Comparison of ENCODE assay signal across 20 cellular contexts in the genomic region with DNA sequence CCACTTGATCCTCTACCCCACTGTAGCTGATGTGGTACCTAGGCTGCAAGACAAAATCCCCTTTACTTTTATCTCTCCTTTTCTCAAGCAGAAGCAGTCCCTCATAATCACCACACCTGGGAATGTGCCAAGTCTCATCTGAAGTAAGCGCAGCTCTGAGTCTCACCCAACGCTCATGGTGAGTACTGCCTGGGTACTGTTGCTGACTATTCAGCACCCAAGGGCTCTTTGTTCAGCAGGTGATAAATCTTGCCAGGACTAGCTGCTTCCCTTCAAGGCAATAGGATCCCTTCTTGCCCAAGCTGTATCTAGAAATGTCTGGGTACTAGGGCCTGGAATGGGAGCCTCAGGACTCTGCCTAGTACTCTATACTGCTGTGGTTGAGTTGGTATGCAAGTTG.
"Had no signal": no experiment of that assay in that cellular context is flagged by ENCODE, and none has a peak within 500 bp of the region (broad histone marks: within the 10 kb centered on the region; RNA-seq: fewer than 3 reads in every experiment).

No MANE protein-coding gene starts in this region.

- H3K9me3 ChIP-seq: gastrocnemius medialis, transverse colon, vagina had no signal

- H3K36me3 Mint-ChIP-seq: naive thymus-derived CD4-positive, alpha-beta T cell; neural progenitor cell; stimulated activated naive B cell treated with anti-CD40 and anti-IgM and Interleukin-4, amounts not matched to agents 10 μg/mL and 1 μg/mL and 100 μg/mL, for 72 hours had no signal

- H3K4me1 Mint-ChIP-seq: nephron, neural progenitor cell had no signal

- H3K9me3 Mint-ChIP-seq: effector memory CD8-positive, alpha-beta T cell; naive thymus-derived CD4-positive, alpha-beta T cell; nephron; neural progenitor cell; stimulated activated naive B cell treated with anti-CD40 and anti-IgM and Interleukin-4, amounts not matched to agents 10 μg/mL and 1 μg/mL and 100 μg/mL, for 72 hours; stimulated activated naive CD8-positive, alpha-beta T cell treated with anti-CD3 and anti-CD28 coated beads, Interleukin-15, Interleukin-2, amounts not matched to agents 100 ng/mL and 50 ng/mL, for 24 hours had no signal

- H3K27me3 ChIP-seq: gastrocnemius medialis, neural progenitor cell, transverse colon, vagina had no signal

- H3K79me2 ChIP-seq: parathyroid adenoma had no signal

- H2AFZ ChIP-seq: neural progenitor cell, parathyroid adenoma had no signal

- H3K4me2 ChIP-seq: neural progenitor cell, smooth muscle cell had no signal

- H3K27me3 Mint-ChIP-seq: effector memory CD8-positive, alpha-beta T cell; progenitor cell of endocrine pancreas; stimulated activated naive B cell treated with anti-CD40 and anti-IgM and Interleukin-4, amounts not matched to agents 10 μg/mL and 1 μg/mL and 100 μg/mL, for 72 hours; stimulated activated naive CD8-positive, alpha-beta T cell treated with anti-CD3 and anti-CD28 coated beads, Interleukin-15, Interleukin-2, amounts not matched to agents 100 ng/mL and 50 ng/mL, for 24 hours had no signal

- H3K27ac Mint-ChIP-seq: effector memory CD8-positive, alpha-beta T cell; naive thymus-derived CD4-positive, alpha-beta T cell; nephron; neural progenitor cell; progenitor cell of endocrine pancreas; stimulated activated naive B cell treated with anti-CD40 and anti-IgM and Interleukin-4, amounts not matched to agents 10 μg/mL and 1 μg/mL and 100 μg/mL, for 72 hours; stimulated activated naive CD8-positive, alpha-beta T cell treated with anti-CD3 and anti-CD28 coated beads, Interleukin-15, Interleukin-2, amounts not matched to agents 100 ng/mL and 50 ng/mL, for 24 hours had no signal

- H3K9ac ChIP-seq: neural progenitor cell, parathyroid adenoma had no signal

- H3K4me1 ChIP-seq: gastrocnemius medialis, neural progenitor cell, parathyroid adenoma, transverse colon, vagina had no signal

- DNase-seq: cortex of kidney; effector memory CD8-positive, alpha-beta T cell; gastrocnemius medialis; head of caudate nucleus; mesendoderm; midbrain; naive thymus-derived CD4-positive, alpha-beta T cell; stimulated activated CD4-positive, alpha-beta T cell treated with anti-CD3 and anti-CD28 coated beads, Interleukin-12 subunit alpha, Interleukin-12 subunit beta, amount 100 ng/mL, for 4 hours; stimulated activated CD4-positive, alpha-beta T cell treated with anti-CD3 and anti-CD28 coated beads, Interleukin-2, amount 100 ng/mL, for 24 hours; stimulated activated CD4-positive, alpha-beta T cell treated with anti-CD3 and anti-CD28 coated beads, Interleukin-4, amount 100 ng/mL, for 24 hours; stimulated activated naive B cell treated with anti-CD40 and anti-IgM and Interleukin-4, amounts not matched to agents 10 μg/mL and 1 μg/mL and 100 μg/mL, for 72 hours; transverse colon had no signal

- H3K4me3 ChIP-seq: gastrocnemius medialis, neural progenitor cell, smooth muscle cell, transverse colon, vagina had no signal

- H3K4me3 Mint-ChIP-seq: effector memory CD8-positive, alpha-beta T cell; naive thymus-derived CD4-positive, alpha-beta T cell; nephron; neural progenitor cell; stimulated activated naive B cell treated with anti-CD40 and anti-IgM and Interleukin-4, amounts not matched to agents 10 μg/mL and 1 μg/mL and 100 μg/mL, for 72 hours; stimulated activated naive CD8-positive, alpha-beta T cell treated with anti-CD3 and anti-CD28 coated beads, Interleukin-15, Interleukin-2, amounts not matched to agents 100 ng/mL and 50 ng/mL, for 24 hours had no signal

- H3K36me3 ChIP-seq: gastrocnemius medialis, neural progenitor cell, transverse colon, vagina had no signal

- H3K27ac ChIP-seq: gastrocnemius medialis, neural progenitor cell, parathyroid adenoma, transverse colon, vagina had no signal

- ATAC-seq: effector memory CD8-positive, alpha-beta T cell; gastrocnemius medialis; naive thymus-derived CD4-positive, alpha-beta T cell; sciatic nerve; stimulated activated naive B cell treated with anti-CD40 and anti-IgM and Interleukin-4, amounts not matched to agents 10 μg/mL and 1 μg/mL and 100 μg/mL, for 72 hours had no signal
